8 cellular contexts compared by ENCODE assay signal in the genomic region with DNA sequence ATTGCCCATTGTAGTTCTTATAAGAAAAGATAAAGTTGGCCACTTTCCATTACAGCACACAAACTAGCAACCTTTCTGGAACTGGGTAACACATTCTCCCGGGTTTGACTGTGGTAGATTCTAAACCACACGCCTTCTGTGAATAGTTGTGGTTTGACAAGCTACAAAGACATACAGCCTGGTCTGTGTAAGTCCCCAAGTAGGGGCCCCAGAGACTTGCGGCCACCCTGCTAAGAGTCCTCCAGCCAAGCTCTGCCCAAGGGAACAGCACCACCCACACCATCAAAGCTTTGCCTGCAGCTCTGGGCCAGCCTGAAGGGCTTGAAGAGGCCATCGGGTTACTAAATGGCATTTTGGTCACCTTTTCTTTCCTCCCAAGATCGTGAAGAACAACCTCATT.
DNase-seq lines count a peak whose midpoint lies in the region; ATAC-seq and TF ChIP-seq lines count a peak whose summit lies in the region.

No MANE protein-coding gene starts in this region.

- H3K27me3 Mint-ChIP-seq in activated T-helper 2 cell treated with anti-CD3 and anti-CD28 coated beads, Interferon-gamma antibody, Interleukin-2, Interleukin-4, amounts not matched to agents 10 μg/mL and 5 μg/mL and 100 μg/mL, durations not matched to agents 14 hours and 24 hours and 36 hours (ENCODE audit: low read depth): peaks cover 9% of the 10 kb centered on the region
- no peaks in the 10 kb centered on the region for H3K27me3 Mint-ChIP-seq in Calu3 (ENCODE audit: unreplicated experiment)

- H3K27ac Mint-ChIP-seq in activated T-helper 2 cell treated with anti-CD3 and anti-CD28 coated beads, Interferon-gamma antibody, Interleukin-2, Interleukin-4, amounts not matched to agents 10 μg/mL and 5 μg/mL and 100 μg/mL, durations not matched to agents 14 hours and 24 hours and 36 hours: peak overlapping the region; percentile 83
- H3K27ac Mint-ChIP-seq in Calu3 (ENCODE audit: unreplicated experiment): no peak overlapping the region

- DNase-seq in ELR (ENCODE audit: low read depth) (peak; percentile 21), Calu3 (no peak), erythroblast (lab: John Stamatoyannopoulos, UW) (no peak), H7 (no peak)
- peak; percentile 43 for DNase-seq in activated T-helper 2 cell treated with anti-CD3 and anti-CD28 coated beads, Interferon-gamma antibody, Interleukin-2, Interleukin-4, amounts not matched to agents 10 μg/mL and 5 μg/mL and 100 μg/mL, durations not matched to agents 14 hours and 24 hours and 36 hours (ENCODE audit: low spot score)
- DNase-seq in stimulated activated naive CD8-positive, alpha-beta T cell treated with anti-CD3 and anti-CD28 coated beads, Interleukin-15, Interleukin-2, amounts not matched to agents 100 U/mL and 50 U/mL, for 24 hours: peak; percentile 63

- peaks cover 27% of the 10 kb centered on the region for H3K4me1 Mint-ChIP-seq in activated T-helper 2 cell treated with anti-CD3 and anti-CD28 coated beads, Interferon-gamma antibody, Interleukin-2, Interleukin-4, amounts not matched to agents 10 μg/mL and 5 μg/mL and 100 μg/mL, durations not matched to agents 14 hours and 24 hours and 36 hours (ENCODE audit: low read depth)
- H3K4me1 Mint-ChIP-seq in Calu3 (ENCODE audit: low read depth, unreplicated experiment): peaks cover 8% of the 10 kb centered on the region

- no peaks in the 10 kb centered on the region for H3K36me3 ChIP-seq in H7 (replicated peaks; ENCODE audit: control insufficient read depth, insufficient read depth, low read length)

- ATAC-seq in GM19455 (IDR thresholded peaks at IDR 0.05; ENCODE audit: unreplicated experiment) (peak; percentile 80), HG03457 (IDR thresholded peaks at IDR 0.05; ENCODE audit: unreplicated experiment) (peak; percentile 93)
- ATAC-seq in stimulated activated naive CD8-positive, alpha-beta T cell treated with anti-CD3 and anti-CD28 coated beads, Interleukin-15, Interleukin-2, amounts not matched to agents 100 U/mL and 50 U/mL, for 24 hours: peak; percentile 95

- TF ChIP-seq CTCF in Calu3 (IDR thresholded peaks at IDR 0.05; ENCODE audit: unreplicated experiment): no peak

- CTCF ChIA-PET in Calu3 (lab: Charles Lee): no interaction called here

- H3K9me3 Mint-ChIP-seq in activated T-helper 2 cell treated with anti-CD3 and anti-CD28 coated beads, Interferon-gamma antibody, Interleukin-2, Interleukin-4, amounts not matched to agents 10 μg/mL and 5 μg/mL and 100 μg/mL, durations not matched to agents 14 hours and 24 hours and 36 hours: peaks cover 4% of the 10 kb centered on the region
- no peaks in the 10 kb centered on the region for H3K9me3 Mint-ChIP-seq in Calu3 (ENCODE audit: low read depth, unreplicated experiment)

- BruUV-seq in Calu3 (replicated peaks; lab: Mats Ljungman, UMichigan): no TSS peak

- H3K4me3 Mint-ChIP-seq in activated T-helper 2 cell treated with anti-CD3 and anti-CD28 coated beads, Interferon-gamma antibody, Interleukin-2, Interleukin-4, amounts not matched to agents 10 μg/mL and 5 μg/mL and 100 μg/mL, durations not matched to agents 14 hours and 24 hours and 36 hours (ENCODE audit: low read depth): peak overlapping the region; percentile 40
- H3K4me3 Mint-ChIP-seq in Calu3 (ENCODE audit: low read depth, unreplicated experiment): no peak overlapping the region

- no peaks in the 10 kb centered on the region for H3K36me3 Mint-ChIP-seq in activated T-helper 2 cell treated with anti-CD3 and anti-CD28 coated beads, Interferon-gamma antibody, Interleukin-2, Interleukin-4, amounts not matched to agents 10 μg/mL and 5 μg/mL and 100 μg/mL, durations not matched to agents 14 hours and 24 hours and 36 hours (ENCODE audit: low read depth)
- H3K36me3 Mint-ChIP-seq in Calu3 (ENCODE audit: insufficient read depth, unreplicated experiment): no peaks in the 10 kb centered on the region

- intact Hi-C loops in activated T-helper 2 cell treated with anti-CD3 and anti-CD28 coated beads, Interferon-gamma antibody, Interleukin-2, Interleukin-4, amounts not matched to agents 10 μg/mL and 5 μg/mL and 100 μg/mL, durations not matched to agents 14 hours and 24 hours and 36 hours (cut with micrococcal nuclease): loop anchor here (1.0 to 5.0 kb wide), 10 partner anchors 28 to 302 kb away; no protein-coding TSS in a partner anchor
- intact Hi-C loops in Calu3 (cut with micrococcal nuclease; ENCODE audit: unreplicated experiment): no loop called here

- H3K4me3 ChIP-seq in H7 (ENCODE audit: insufficient read depth, low read depth, low read length): no peak overlapping the region

- no peak for TF ChIP-seq POLR2A in erythroblast (IDR thresholded peaks at IDR 0.05; ENCODE audit: low read length)

- no peaks in the 10 kb centered on the region for H3K27me3 ChIP-seq in H7 (ENCODE audit: control insufficient read depth, insufficient read depth, low read length)

Comparison
In these comparisons a context has a peak if more than half of its experiments do, and no peak if none do; other contexts are left out.
1. DNase-seq: peak in ELR (single experiment), activated T-helper 2 cell treated with anti-CD3 and anti-CD28 coated beads, Interferon-gamma antibody, Interleukin-2, Interleukin-4, amounts not matched to agents 10 μg/mL and 5 μg/mL and 100 μg/mL, durations not matched to agents 14 hours and 24 hours and 36 hours (single experiment) and stimulated activated naive CD8-positive, alpha-beta T cell treated with anti-CD3 and anti-CD28 coated beads, Interleukin-15, Interleukin-2, amounts not matched to agents 100 U/mL and 50 U/mL, for 24 hours (single experiment); none in Calu3 (single experiment), erythroblast (0 of 2) and H7 (single experiment).
2. Peak in every context shown above with its lines, with median percentiles within 50 percentile points of each other: ATAC-seq.